10 cellular contexts compared by ENCODE assay signal in genomic region chr4:7842384-7843279, GRCh38.
DNase-seq lines count a peak whose midpoint lies in the region; ATAC-seq and TF ChIP-seq lines count a peak whose summit lies in the region.
"Had no signal": no experiment of that assay in that cellular context is flagged by ENCODE, and none has a peak within 500 bp of the region (broad histone marks: within the 10 kb centered on the region; RNA-seq: fewer than 3 reads in every experiment).

No MANE protein-coding gene starts in this region.

- no peaks in the 10 kb centered on the region for H3K9me3 ChIP-seq in left lung
- no peaks in the 10 kb centered on the region for H3K9me3 ChIP-seq in thoracic aorta

- no peaks in the 10 kb centered on the region for H3K9me3 Mint-ChIP-seq in activated T-cell treated with anti-CD3 and anti-CD28 coated beads, Interleukin-2, amount 50 U/mL, for 4 hours
- H3K9me3 Mint-ChIP-seq: IgD-negative memory B cell had no signal

- peaks cover 22% of the 10 kb centered on the region for H3K4me1 Mint-ChIP-seq in activated T-cell treated with anti-CD3 and anti-CD28 coated beads, Interleukin-2, amount 50 U/mL, for 4 hours (ENCODE audit: low read depth)

- H3K4me3 ChIP-seq in cardiac fibroblast (replicated peaks in 1 of 2; ENCODE audit: low read depth in 2 of 2, low read length in 2 of 2) (peak overlapping the region in 1 of 2 donors; percentile 22), left lung (no peak overlapping the region), thoracic aorta (peak overlapping the region; percentile 40)
- H3K4me3 ChIP-seq: dorsolateral prefrontal cortex had no signal

- peaks cover 20% of the 10 kb centered on the region for H3K36me3 Mint-ChIP-seq in activated T-cell treated with anti-CD3 and anti-CD28 coated beads, Interleukin-2, amount 50 U/mL, for 4 hours (ENCODE audit: insufficient read depth)
- H3K36me3 Mint-ChIP-seq: IgD-negative memory B cell had no signal

- TF ChIP-seq CTCF in cardiac fibroblast (IDR thresholded peaks at IDR 0.05; ENCODE audit: low read depth, low read length) (no peak), left lung (IDR thresholded peaks at IDR 0.05) (no peak), thoracic aorta (IDR thresholded peaks at IDR 0.05) (no peak)

- intact Hi-C loops in left lung (cut with DNase I), result no loop called here

- peak; percentile 72 for ATAC-seq in left lung
- peak; percentile 96 for ATAC-seq in thoracic aorta (ENCODE audit: insufficient number of reproducible peaks, low FRiP score, low read depth)
- no peak for ATAC-seq in activated T-cell treated with anti-CD3 and anti-CD28 coated beads, Interleukin-2, amount 50 U/mL, for 4 hours

- no peaks in the 10 kb centered on the region for H3K27me3 Mint-ChIP-seq in activated T-cell treated with anti-CD3 and anti-CD28 coated beads, Interleukin-2, amount 50 U/mL, for 4 hours (ENCODE audit: low read depth)

- H3K4me1 ChIP-seq in left lung, result peaks cover 0 to 6% of the 10 kb centered on the region in 2 donors
- peaks cover 20 to 41% of the 10 kb centered on the region in 2 donors for H3K4me1 ChIP-seq in thoracic aorta (ENCODE audit: control insufficient read depth in 1 of 2, low read depth in 2 of 2)

- H3K27me3 ChIP-seq in left lung (no peaks in the 10 kb centered on the region), thoracic aorta (replicated peaks; ENCODE audit: insufficient read depth) (no peaks in the 10 kb centered on the region)
- H3K27me3 ChIP-seq: dorsolateral prefrontal cortex had no signal

- H3K27ac ChIP-seq in left lung (peak overlapping the region; percentile 58 to 79), thoracic aorta (peak overlapping the region; percentile 78 to 91)

- H3K36me3 ChIP-seq in left lung (peaks cover 0 to 10% of the 10 kb centered on the region in 2 donors), thoracic aorta (peaks cover 3% of the 10 kb centered on the region)

- DNase-seq in HS-27A (ENCODE audit: low read depth) (peak; percentile 94), cardiac fibroblast (ENCODE audit: low read depth in 2 of 2) (peak; percentile 98 to 99), left lung (peak in 1 of 2 donors; percentile 53), thoracic aorta (ENCODE audit: low spot score) (peak; percentile 31), nucleus accumbens (lab: John Stamatoyannopoulos, UW) (no peak), SK-N-DZ (ENCODE audit: low spot score) (no peak)
- DNase-seq in activated CD4-positive, alpha-beta T cell treated with anti-CD3 and anti-CD28 coated beads, Interleukin-2, amount 50 U/mL, for 48 hours, result no peak
- no peak for DNase-seq in activated T-cell treated with anti-CD3 and anti-CD28 coated beads, Interleukin-2, amount 50 U/mL, for 4 hours
- DNase-seq: dorsolateral prefrontal cortex had no signal

- no peak overlapping the region for H3K4me3 Mint-ChIP-seq in activated T-cell treated with anti-CD3 and anti-CD28 coated beads, Interleukin-2, amount 50 U/mL, for 4 hours
- H3K4me3 Mint-ChIP-seq: IgD-negative memory B cell had no signal

Comparison
In these comparisons a context has a peak if more than half of its experiments do, and no peak if none do; other contexts are left out.
1. DNase-seq: peak in HS-27A (single experiment), cardiac fibroblast (2 of 2) and thoracic aorta (single experiment); none in nucleus accumbens (0 of 56), activated CD4-positive, alpha-beta T cell treated with anti-CD3 and anti-CD28 coated beads, Interleukin-2, amount 50 U/mL, for 48 hours (0 of 2), SK-N-DZ (single experiment) and activated T-cell treated with anti-CD3 and anti-CD28 coated beads, Interleukin-2, amount 50 U/mL, for 4 hours (single experiment).
2. ATAC-seq: peak in left lung (single experiment) and thoracic aorta (single experiment); none in activated T-cell treated with anti-CD3 and anti-CD28 coated beads, Interleukin-2, amount 50 U/mL, for 4 hours (0 of 2).